In the genomic region with DNA sequence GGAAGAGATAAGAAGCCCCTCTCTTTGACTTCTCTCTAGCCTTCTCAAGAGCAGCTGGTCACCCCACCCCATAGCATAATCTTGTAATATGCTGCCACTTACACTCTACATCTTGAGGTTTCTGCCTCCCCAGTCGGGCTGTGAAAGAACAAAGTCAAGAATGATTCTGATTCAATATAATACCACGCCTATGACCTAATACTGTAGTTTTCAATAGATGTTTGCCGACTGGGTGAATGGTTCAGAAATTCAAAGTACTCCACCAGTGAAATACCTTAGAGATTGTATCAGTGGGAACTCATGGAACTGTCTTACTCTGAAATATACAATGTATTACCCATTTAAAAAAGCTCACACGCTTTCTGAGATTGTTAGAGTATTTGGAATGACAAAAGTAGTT, we compare ENCODE assay signal across 23 cellular contexts.
"Had no signal": no experiment of that assay in that cellular context is flagged by ENCODE, and none has a peak within 500 bp of the region (broad histone marks: within the 10 kb centered on the region; RNA-seq: fewer than 3 reads in every experiment).

No MANE protein-coding gene starts in this region.

- H3K79me2 ChIP-seq: hepatocyte had no signal

- H2AFZ ChIP-seq: hepatocyte had no signal

- H3K36me3 ChIP-seq: esophagus muscularis mucosa, gastroesophageal sphincter, heart left ventricle, left lung, sigmoid colon, spleen, tibial artery, upper lobe of left lung had no signal

- H3K4me1 ChIP-seq: foreskin keratinocyte, gastroesophageal sphincter, left lung, psoas muscle, spleen, testis had no signal

- H3K27me3 ChIP-seq: heart left ventricle, hepatocyte, left lung, sigmoid colon, spleen, testis, tibial artery, upper lobe of left lung had no signal

- H3K4me2 ChIP-seq: hepatocyte had no signal

- H3K4me3 ChIP-seq: dorsolateral prefrontal cortex, esophagus muscularis mucosa, gastroesophageal sphincter, heart left ventricle, hepatocyte, left lung, psoas muscle, sigmoid colon, spleen, testis, tibial artery, upper lobe of left lung had no signal

- H3K9me3 ChIP-seq: esophagus muscularis mucosa, gastroesophageal sphincter, heart left ventricle, left lung, psoas muscle, sigmoid colon, spleen, testis, tibial artery, upper lobe of left lung had no signal

- H3K27ac ChIP-seq: esophagus muscularis mucosa, foreskin keratinocyte, gastroesophageal sphincter, hepatocyte, left lung, psoas muscle, sigmoid colon, testis, upper lobe of left lung had no signal

- DNase-seq: dorsolateral prefrontal cortex; effector CD4-positive, alpha-beta T cell; endodermal cell; foreskin keratinocyte; heart left ventricle; left cardiac atrium; left lung; naive thymus-derived CD8-positive, alpha-beta T cell; nephron progenitor cell; nucleus accumbens; psoas muscle; right cardiac atrium; sigmoid colon; spleen; stimulated activated CD4-positive, alpha-beta T cell treated with anti-CD3 and anti-CD28 coated beads, Interleukin-4, amount 100 ng/mL, for 4 hours; stimulated activated naive CD8-positive, alpha-beta T cell treated with anti-CD3 and anti-CD28 coated beads, Interleukin-15, Interleukin-2, amounts not matched to agents 100 U/mL and 50 U/mL, for 24 hours; substantia nigra; testis; tibial artery; upper lobe of left lung had no signal
